23 cellular contexts compared by ENCODE assay signal in the genomic region with DNA sequence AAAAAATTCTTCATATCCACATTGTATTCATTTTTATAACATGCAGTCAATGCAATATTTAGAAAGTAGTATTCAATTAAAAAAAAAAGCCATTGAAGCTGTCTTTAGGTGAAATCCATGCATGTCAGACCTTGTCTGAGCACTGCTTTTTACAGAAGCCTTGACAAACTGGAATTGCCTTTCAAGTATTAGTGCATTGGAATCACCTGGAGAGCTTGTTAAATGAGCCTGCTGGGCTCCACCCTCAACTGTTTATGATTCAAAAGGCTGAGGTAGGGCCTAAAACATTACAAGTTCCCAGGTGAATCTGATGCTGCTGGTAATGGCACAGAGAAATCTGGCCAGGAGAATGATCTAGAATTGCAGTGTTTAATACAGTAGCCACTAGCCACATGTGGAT.
"Had no signal": no experiment of that assay in that cellular context is flagged by ENCODE, and none has a peak within 500 bp of the region (broad histone marks: within the 10 kb centered on the region; RNA-seq: fewer than 3 reads in every experiment).

No MANE protein-coding gene starts in this region.

- DNase-seq: activated B cell treated with CpG ODN at 0.5 μM for 24 hours; activated CD4-positive, alpha-beta T cell treated with anti-CD3 and anti-CD28 coated beads for 36 hours; activated CD4-positive, alpha-beta T cell treated with anti-CD3 and anti-CD28 coated beads, Interleukin-2, amount 50 U/mL, for 48 hours; activated CD8-positive, alpha-beta memory T cell treated with anti-CD3 and anti-CD28 coated beads, Interleukin-2, amount 50 U/mL, for 48 hours; activated naive CD4-positive, alpha-beta T cell treated with Interleukin-2 at 50 U/mL for 16 hours; activated naive CD8-positive, alpha-beta T cell treated with anti-CD3 and anti-CD28 coated beads, Interleukin-2, amount 10 ng/mL, durations not matched to agents 7 days and 5 days; activated T-cell treated with anti-CD3 and anti-CD28 coated beads, Interleukin-2, amount 50 U/mL, for 48 hours; amygdala; cortex of kidney; gastrocnemius medialis; head of caudate nucleus; islet precursor cell; midbrain; pancreas; right cardiac atrium; stimulated activated CD4-positive, alpha-beta T cell treated with anti-CD3 and anti-CD28 coated beads, Interleukin-4, amount 100 ng/mL, for 24 hours; stimulated activated naive CD4-positive, alpha-beta T cell treated with Interleukin-2 at 50 U/mL for 16 hours; T-helper 9 cell had no signal

- H3K27ac Mint-ChIP-seq: activated B cell treated with CpG ODN at 0.5 μM for 24 hours; activated CD4-positive, alpha-beta T cell treated with anti-CD3 and anti-CD28 coated beads for 36 hours; activated naive CD8-positive, alpha-beta T cell treated with anti-CD3 and anti-CD28 coated beads, Interleukin-2, amount 10 ng/mL, durations not matched to agents 7 days and 5 days; natural killer cell treated with Interleukin-12 subunit alpha and Interleukin-12 subunit beta and Interleukin-15 and Interleukin-18, amount 100 ng/mL, for 72 hours had no signal

- H3K27ac ChIP-seq: cardiac muscle cell, gastrocnemius medialis, neutrophil, pancreas had no signal

- ATAC-seq: activated CD4-positive, alpha-beta T cell treated with anti-CD3 and anti-CD28 coated beads for 36 hours; gastrocnemius medialis; left lobe of liver; natural killer cell treated with Interleukin-12 subunit alpha and Interleukin-12 subunit beta and Interleukin-15 and Interleukin-18, amount 100 ng/mL, for 72 hours; pancreas; right cardiac atrium had no signal

- H3K4me3 Mint-ChIP-seq: activated B cell treated with CpG ODN at 0.5 μM for 24 hours; activated CD4-positive, alpha-beta T cell treated with anti-CD3 and anti-CD28 coated beads for 36 hours; activated naive CD8-positive, alpha-beta T cell treated with anti-CD3 and anti-CD28 coated beads, Interleukin-2, amount 10 ng/mL, durations not matched to agents 7 days and 5 days; natural killer cell treated with Interleukin-12 subunit alpha and Interleukin-12 subunit beta and Interleukin-15 and Interleukin-18, amount 100 ng/mL, for 72 hours had no signal

- H3K9me3 ChIP-seq: gastrocnemius medialis, neutrophil, pancreas, thyroid gland had no signal

- H3K36me3 Mint-ChIP-seq: natural killer cell treated with Interleukin-12 subunit alpha and Interleukin-12 subunit beta and Interleukin-15 and Interleukin-18, amount 100 ng/mL, for 72 hours had no signal

- H3K27me3 Mint-ChIP-seq: activated B cell treated with CpG ODN at 0.5 μM for 24 hours; activated CD4-positive, alpha-beta T cell treated with anti-CD3 and anti-CD28 coated beads for 36 hours; activated naive CD8-positive, alpha-beta T cell treated with anti-CD3 and anti-CD28 coated beads, Interleukin-2, amount 10 ng/mL, durations not matched to agents 7 days and 5 days; natural killer cell treated with Interleukin-12 subunit alpha and Interleukin-12 subunit beta and Interleukin-15 and Interleukin-18, amount 100 ng/mL, for 72 hours had no signal

- H3K4me3 ChIP-seq: cardiac muscle cell, gastrocnemius medialis, pancreas, thyroid gland had no signal

- H3K27me3 ChIP-seq: cardiac muscle cell, gastrocnemius medialis, neutrophil, pancreas, thyroid gland had no signal

- H3K36me3 ChIP-seq: cardiac muscle cell, gastrocnemius medialis, neutrophil, pancreas, thyroid gland had no signal

- H3K9me3 Mint-ChIP-seq: activated B cell treated with CpG ODN at 0.5 μM for 24 hours; activated naive CD8-positive, alpha-beta T cell treated with anti-CD3 and anti-CD28 coated beads, Interleukin-2, amount 10 ng/mL, durations not matched to agents 7 days and 5 days; natural killer cell treated with Interleukin-12 subunit alpha and Interleukin-12 subunit beta and Interleukin-15 and Interleukin-18, amount 100 ng/mL, for 72 hours had no signal
